ENCODE assay signal across 23 cellular contexts in genomic region chr1:1755852-1756251, GRCh38.
"Had no signal": no experiment of that assay in that cellular context is flagged by ENCODE, and none has a peak within 500 bp of the region (broad histone marks: within the 10 kb centered on the region; RNA-seq: fewer than 3 reads in every experiment).

No MANE protein-coding gene starts in this region.

- H3K4me3 ChIP-seq: cardiac muscle cell, SJCRH30 had no signal

- H3K27ac ChIP-seq: brain microvascular endothelial cell, cardiac muscle cell, SJCRH30 had no signal

- H3K9ac ChIP-seq: SK-N-SH had no signal

- ATAC-seq: activated T-helper 17 cell treated with anti-CD3 and anti-CD28 coated beads, Interleukin-2, amount 50 U/mL, for 72 hours had no signal

- DNase-seq: activated CD4-positive, alpha-beta memory T cell treated with anti-CD3 and anti-CD28 coated beads, Interleukin-2, amount 10 ng/mL, durations not matched to agents 7 days and 5 days; activated CD4-positive, alpha-beta T cell treated with anti-CD3 and anti-CD28 coated beads, Interleukin-2, amount 10 ng/mL, durations not matched to agents 7 days and 5 days; activated CD4-positive, CD25-positive, alpha-beta regulatory T cell; activated gamma-delta T cell; activated naive CD4-positive, alpha-beta T cell treated with anti-CD3 and anti-CD28 coated beads, Interleukin-2, amount 10 ng/mL, durations not matched to agents 7 days and 5 days; activated naive CD8-positive, alpha-beta T cell treated with anti-CD3 and anti-CD28 coated beads for 36 hours; activated T-cell treated with anti-CD3 and anti-CD28 coated beads for 4 hours; activated T-cell treated with anti-CD3 and anti-CD28 coated beads, Interleukin-2, amount 50 U/mL, for 48 hours; brain microvascular endothelial cell; cerebellar nuclear complex; Karpas-422; MM.1S; NCI-H1930; NCI-H2171 treated with DMSO at 0.1 percent for 48 hours; NCI-H226; NCI-H526 treated with DMSO at 0.1 percent for 48 hours; NCI-H82; Right ventricle myocardium superior; SJCRH30; SK-N-SH; T-helper 1 cell had no signal

- H3K4me1 ChIP-seq: SJCRH30 had no signal

- H3K9me3 ChIP-seq: SJCRH30, SK-N-SH had no signal
